10 cellular contexts compared by ENCODE assay signal in the genomic region with DNA sequence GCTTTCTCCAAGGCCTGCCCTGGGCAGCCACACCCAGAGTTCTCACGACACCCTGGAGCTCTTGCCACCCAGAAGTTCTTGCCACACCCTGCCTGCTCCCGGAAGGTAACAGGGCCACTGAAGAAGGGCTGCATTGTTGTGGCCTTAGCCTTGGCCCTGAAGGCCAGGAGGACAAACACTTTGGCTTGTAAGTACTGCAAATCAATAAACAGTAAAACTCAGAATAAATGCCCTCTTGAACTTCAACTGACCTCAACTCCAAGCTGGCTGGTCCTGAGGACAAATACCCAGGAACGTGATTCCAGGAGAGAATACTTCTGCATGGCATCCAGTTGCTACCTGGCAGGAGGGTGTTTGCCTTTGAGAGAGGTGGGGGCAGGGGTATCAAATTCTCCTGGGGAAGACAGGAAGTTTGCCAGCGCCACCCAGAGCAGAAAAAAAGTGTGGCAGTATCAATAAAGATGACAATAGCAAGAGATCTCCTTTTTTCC. TPM values are rescaled to one million over a fixed set of nuclear protein-coding genes. Genes with fewer than 3 reads are reported as not detected.
DNase-seq lines count a peak whose midpoint lies in the region; ATAC-seq and TF ChIP-seq lines count a peak whose summit lies in the region.
"Had no signal": no experiment of that assay in that cellular context is flagged by ENCODE, and none has a peak within 500 bp of the region (broad histone marks: within the 10 kb centered on the region; RNA-seq: fewer than 3 reads in every experiment).

No MANE protein-coding gene starts in this region.

- no peak overlapping the region for H3K4ac ChIP-seq in mesendoderm (ENCODE audit: low read depth, low read length)

- H3K79me1 ChIP-seq in mesendoderm (ENCODE audit: low read length): no peaks in the 10 kb centered on the region

- H3K23ac ChIP-seq in mesendoderm (ENCODE audit: low read length): no peak overlapping the region

- H4K20me1 ChIP-seq in DND-41 (ENCODE audit: insufficient read depth, low read length): no peaks in the 10 kb centered on the region

- no peak for TF ChIP-seq POLR2A in body of pancreas (IDR thresholded peaks at IDR 0.05)

- H4K5ac ChIP-seq in mesendoderm (ENCODE audit: low read length): no peak overlapping the region

- H3K56ac ChIP-seq in mesendoderm (ENCODE audit: low read length): peak overlapping the region; percentile 30

- H2BK5ac ChIP-seq in mesendoderm (ENCODE audit: low read length): no peak overlapping the region

- no peak overlapping the region for H3K4me2 ChIP-seq in DND-41 (ENCODE audit: insufficient read depth, low read length)
- H3K4me2 ChIP-seq in mesendoderm (ENCODE audit: low read length): no peak overlapping the region

- peak overlapping the region; percentile 18 for H2AK5ac ChIP-seq in mesendoderm (ENCODE audit: low read length)

- H2BK15ac ChIP-seq in mesendoderm (replicated peaks; ENCODE audit: low read depth): no peak overlapping the region

- no peaks in the 10 kb centered on the region for H3K36me3 ChIP-seq in DND-41 (ENCODE audit: insufficient read depth, low read length)
- no peaks in the 10 kb centered on the region for H3K36me3 ChIP-seq in body of pancreas (replicated peaks in 1 of 2; ENCODE audit: insufficient read depth in 1 of 2, low read depth in 2 of 2)
- no peaks in the 10 kb centered on the region for H3K36me3 ChIP-seq in mesendoderm (ENCODE audit: control insufficient read depth, insufficient read depth, low read length)

- H3K9ac ChIP-seq in DND-41 (ENCODE audit: low read depth, low read length) (no peak overlapping the region), mesendoderm (ENCODE audit: low read length) (no peak overlapping the region)

- no peak overlapping the region for H2BK120ac ChIP-seq in mesendoderm (ENCODE audit: low read depth, low read length)

- H3K4me1 ChIP-seq in DND-41 (ENCODE audit: insufficient read depth, low read length) (no peaks in the 10 kb centered on the region), body of pancreas (peaks cover 8% of the 10 kb centered on the region), mesendoderm (ENCODE audit: control insufficient read depth, low read depth, low read length) (peaks cover 7% of the 10 kb centered on the region)

- WGBS in body of pancreas, 2 donors: 20 to 23% methylated on average over 3 to 4 of the region's 4 CpGs
- WGBS in mesendoderm (ENCODE audit: extremely low coverage, insufficient coverage, low lambda C conversion rate): no CpG with 5 or more reads among the region's 4 CpGs

- H3K4me3 ChIP-seq in DND-41 (ENCODE audit: low read depth in 1 of 2, low read length in 2 of 2) (no peak overlapping the region), body of pancreas (no peak overlapping the region), mesendoderm (ENCODE audit: low read length) (no peak overlapping the region)

- H3K27me3 ChIP-seq in DND-41 (ENCODE audit: insufficient read depth, low read length, poor library complexity) (no peaks in the 10 kb centered on the region), body of pancreas (no peaks in the 10 kb centered on the region), mesendoderm (ENCODE audit: insufficient read depth, low read length, poor library complexity) (no peaks in the 10 kb centered on the region)

- no peaks in the 10 kb centered on the region for H3K79me2 ChIP-seq in DND-41 (ENCODE audit: insufficient read depth, low read length)
- no peaks in the 10 kb centered on the region for H3K79me2 ChIP-seq in mesendoderm (ENCODE audit: control insufficient read depth, insufficient read depth, low read length)

- H3K9me3 ChIP-seq in DND-41 (ENCODE audit: insufficient read depth, low read length, severe bottlenecking) (peaks cover 2% of the 10 kb centered on the region), body of pancreas (no peaks in the 10 kb centered on the region)

- intact Hi-C loops in body of pancreas (cut with DNase I): loop anchor here (5.0 kb wide), 1 partner anchor 541 kb away; no protein-coding TSS in a partner anchor

- no peak overlapping the region for H2AFZ ChIP-seq in DND-41 (ENCODE audit: low read depth, low read length)

- H3K18ac ChIP-seq in mesendoderm (ENCODE audit: low read length): no peak overlapping the region

- no peak overlapping the region for H4K8ac ChIP-seq in mesendoderm (ENCODE audit: low read depth, low read length)

- no peak overlapping the region for H3K27ac ChIP-seq in DND-41 (ENCODE audit: low read length)
- H3K27ac ChIP-seq in body of pancreas: peak overlapping the region in 2 of 4 donors; percentile 14 to 43
- H3K27ac ChIP-seq in mesendoderm (ENCODE audit: low read depth, low read length): no peak overlapping the region

- ATAC-seq in DND-41 (ENCODE audit: insufficient read depth, low read depth): no peak
- no peak for ATAC-seq in body of pancreas
- ATAC-seq in GM21576 (IDR thresholded peaks at IDR 0.05; ENCODE audit: unreplicated experiment): no peak
- ATAC-seq: activated CD8-positive, alpha-beta T cell treated with anti-CD3 and anti-CD28 coated beads, Interleukin-2, amount 10 ng/mL, durations not matched to agents 7 days and 5 days; Panc1 had no signal

- TF ChIP-seq CTCF in DND-41 (IDR thresholded peaks at IDR 0.05; ENCODE audit: borderline replicate concordance, extremely low read depth, low read length, poor library complexity, severe bottlenecking) (peak; percentile 8), body of pancreas (IDR thresholded peaks at IDR 0.05) (peak in 4 of 7 experiments; percentile 23 to 37 (median 32))

- DNase-seq in DND-41: no peak
- DNase-seq in NCI-H2029 (lab: John Stamatoyannopoulos, UW): peak; percentile 79
- DNase-seq in body of pancreas: peak; percentile 36 to 63 (median 57)
- DNase-seq in mesendoderm: peak; percentile 72
- DNase-seq in C1 segment of cervical spinal cord (lab: John Stamatoyannopoulos, UW): no peak
- DNase-seq in activated effector memory CD4-positive, alpha-beta T cell treated with Interleukin-2 at 50 U/mL for 16 hours: no peak
- no peak for DNase-seq in HPDE6-E6E7 (ENCODE audit: extremely low spot score)
- DNase-seq: activated CD8-positive, alpha-beta T cell treated with anti-CD3 and anti-CD28 coated beads, Interleukin-2, amount 10 ng/mL, durations not matched to agents 7 days and 5 days had no signal

RNA-seq across cellular contexts. Expression of a gene that starts 54.1 kb away (rescaled TPM):
- under 1 TPM in 1 of 2 donors, not detected in 1; 0.26 TPM for total RNA-seq in body of pancreas
- not detected for polyA plus RNA-seq in mesendoderm (2013, experiment 1 of 2)
- polyA plus RNA-seq in mesendoderm (2013, experiment 2 of 2): 0.01 TPM

Comparison
In these comparisons a context has a peak if more than half of its experiments do, and no peak if none do; other contexts are left out.
1. DNase-seq: peak in NCI-H2029 (single experiment), body of pancreas (4 of 4) and mesendoderm (single experiment); none in DND-41 (single experiment), C1 segment of cervical spinal cord (0 of 14), activated effector memory CD4-positive, alpha-beta T cell treated with Interleukin-2 at 50 U/mL for 16 hours (single experiment) and HPDE6-E6E7 (single experiment).